ENCODE assay signal across 35 cellular contexts in the genomic region with DNA sequence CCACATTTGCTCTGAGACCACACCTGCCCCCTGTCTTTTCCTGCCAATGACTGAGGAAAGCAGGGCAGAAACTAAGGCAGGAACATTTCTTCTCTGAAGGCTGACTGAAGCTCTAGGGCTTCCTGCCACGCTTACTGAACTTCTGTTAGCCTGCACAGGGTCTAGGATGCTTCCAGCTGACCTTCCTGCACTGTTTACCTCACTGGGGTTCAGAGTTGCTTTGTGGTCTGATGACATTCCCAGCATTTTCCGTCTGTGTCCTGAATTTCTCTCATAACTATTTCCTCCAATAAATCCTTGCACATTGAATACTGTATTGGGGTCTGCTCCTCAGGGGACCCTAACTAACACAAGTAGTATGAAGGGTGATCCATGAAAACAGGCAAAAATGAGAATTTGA.
"Had no signal": no experiment of that assay in that cellular context is flagged by ENCODE, and none has a peak within 500 bp of the region (broad histone marks: within the 10 kb centered on the region; RNA-seq: fewer than 3 reads in every experiment).

No MANE protein-coding gene starts in this region.

- H3K27ac ChIP-seq: KMS-11 had no signal

- H3K36me3 ChIP-seq: MG63 had no signal

- H3K4me2 ChIP-seq: KMS-11 had no signal

- H3K27me3 ChIP-seq: MG63 had no signal

- DNase-seq: Karpas-422, Kasumi-1, KG1, MG63, MM.1S, MV-4-11, NCI-H1048, NCI-H1092, NCI-H1092 treated with DMSO at 0.1 percent for 48 hours, NCI-H1105, NCI-H1105 treated with DMSO at 0.1 percent for 48 hours, NCI-H1417, NCI-H1417 treated with DMSO at 0.1 percent for 48 hours, NCI-H1436, NCI-H1436 treated with DMSO at 0.1 percent for 48 hours, NCI-H146, NCI-H1694, NCI-H1694 treated with DMSO at 0.1 percent for 48 hours, NCI-H187, NCI-H187 treated with DMSO at 0.1 percent for 48 hours, NCI-H1930, NCI-H2029, NCI-H2029 treated with DMSO at 0.1 percent for 48 hours, NCI-H2081, NCI-H2081 treated with DMSO at 0.1 percent for 48 hours, NCI-H2107, NCI-H2171, NCI-H2171 treated with DMSO at 0.1 percent for 48 hours, NCI-H2227 treated with DMSO at 0.1 percent for 48 hours, NCI-H226, NCI-H345, NCI-H446, NCI-H446 treated with DMSO at 0.1 percent for 48 hours, NCI-H510A had no signal

- H3K9ac ChIP-seq: KMS-11 had no signal

- H3K9me3 ChIP-seq: MG63 had no signal

- H3K4me3 ChIP-seq: MG63 had no signal
